ENCODE assay signal across 1 cellular context in genomic region chr3:10300087-10300486, GRCh38.
A peak's percentile ranks its signal among the peaks of the same experiment; 100 is the strongest.
TF ChIP-seq lines count a peak whose summit lies in the region.

No MANE protein-coding gene starts in this region.

TF ChIP-seq in K562, 482 proteins besides CTCF, POLR2A, EP300 and RAD21:
- TF ChIP-seq CC2D1A (IDR thresholded peaks at IDR 0.05) (no peak), VEZF1 (CRISPR knock-in tag; IDR thresholded peaks at IDR 0.05) (no peak), MAFK (IDR thresholded peaks at IDR 0.05; ENCODE audit: low read length) (no peak), HDAC1 (IDR thresholded peaks at IDR 0.05) (no peak), POLR2AphosphoS2 (IDR thresholded peaks at IDR 0.05; ENCODE audit: low read length) (peak; percentile 93), SUPT5H (IDR thresholded peaks at IDR 0.05) (peak; percentile 42; the same call in 1 of the 2 replicates), BCLAF1 (IDR thresholded peaks at IDR 0.05; ENCODE audit: borderline replicate concordance in 1 of 2, control insufficient read depth in 1 of 2, low read depth in 2 of 2, low read length in 1 of 2) (no peak)
TF ChIP-seq in K562: peak in this region for 2.
